Comparison of ENCODE assay signal across 1 cellular context in the genomic region with DNA sequence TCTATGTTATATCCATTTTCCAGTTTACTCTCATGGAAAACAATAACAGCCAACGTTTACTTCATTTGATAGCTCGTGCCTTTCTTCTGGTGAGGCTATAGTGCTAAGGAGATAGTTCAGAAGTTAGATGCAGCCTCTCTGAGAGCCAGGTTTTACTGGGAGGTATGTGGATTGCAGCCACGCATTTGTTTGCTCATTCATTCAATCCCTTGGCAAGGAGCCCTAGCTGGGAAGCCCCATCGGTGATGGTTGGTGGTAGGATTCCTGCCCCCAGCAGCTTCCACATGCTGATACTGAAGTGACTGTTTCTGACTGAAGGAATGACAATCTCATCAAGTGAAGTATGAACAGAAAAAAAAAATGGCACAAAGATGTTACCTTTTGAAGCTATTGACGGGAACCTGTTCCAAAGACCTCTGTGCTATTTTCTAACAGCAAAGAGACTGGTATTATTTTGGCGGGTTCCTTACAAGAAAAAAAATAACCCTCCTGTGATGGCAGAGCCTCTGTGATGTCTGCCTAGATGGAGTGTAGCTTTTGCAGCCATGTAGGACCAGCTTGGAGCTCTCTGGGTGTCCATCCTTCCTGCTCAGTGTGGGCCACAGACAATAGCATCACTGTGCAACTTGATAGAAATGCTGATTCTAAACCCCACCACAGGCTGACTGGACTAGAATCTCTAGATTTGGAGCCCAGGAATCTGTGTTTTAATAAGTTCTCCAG.
TF ChIP-seq lines count a peak whose summit lies in the region.

No MANE protein-coding gene starts in this region.

TF ChIP-seq in HepG2, 621 proteins besides CTCF, POLR2A, EP300 and RAD21:
- TF ChIP-seq ZNF616 (CRISPR knock-in tag; IDR thresholded peaks at IDR 0.05; ENCODE audit: low read depth), result no peak
- TF ChIP-seq ZNF543 (CRISPR knock-in tag; IDR thresholded peaks at IDR 0.05), result no peak
- TF ChIP-seq ZNF749 (CRISPR knock-in tag; IDR thresholded peaks at IDR 0.05; ENCODE audit: borderline replicate concordance), result no peak
- no peak for TF ChIP-seq STAG1 (CRISPR knock-in tag; IDR thresholded peaks at IDR 0.05)
- no peak for TF ChIP-seq NFRKB (IDR thresholded peaks at IDR 0.05)
- no peak for TF ChIP-seq ATF7 (IDR thresholded peaks at IDR 0.05)
- no peak for TF ChIP-seq ATF7 (CRISPR knock-in tag; IDR thresholded peaks at IDR 0.05)
- no peak for TF ChIP-seq RARG (CRISPR knock-in tag; IDR thresholded peaks at IDR 0.05; ENCODE audit: low read depth)
- no peak for TF ChIP-seq FOXC1 (CRISPR knock-in tag; IDR thresholded peaks at IDR 0.05; ENCODE audit: borderline replicate concordance)
- TF ChIP-seq MZF1 (CRISPR knock-in tag; IDR thresholded peaks at IDR 0.05; ENCODE audit: borderline replicate concordance), result no peak
- TF ChIP-seq SOX6 (IDR thresholded peaks at IDR 0.05), result no peak
- TF ChIP-seq SOX6 (CRISPR knock-in tag; IDR thresholded peaks at IDR 0.05), result no peak
- no peak for TF ChIP-seq NFATC3 (CRISPR knock-in tag; IDR thresholded peaks at IDR 0.05)
- no peak for TF ChIP-seq ZNF570 (CRISPR knock-in tag; IDR thresholded peaks at IDR 0.05; ENCODE audit: borderline replicate concordance)
- TF ChIP-seq MED1 (CRISPR knock-in tag; IDR thresholded peaks at IDR 0.05), result no peak
- no peak for TF ChIP-seq ZFP41 (CRISPR knock-in tag; IDR thresholded peaks at IDR 0.05; ENCODE audit: borderline replicate concordance)
- no peak for TF ChIP-seq ZNF564 (CRISPR knock-in tag; IDR thresholded peaks at IDR 0.05)
- no peak for TF ChIP-seq ATF7-NPFF (CRISPR knock-in tag; IDR thresholded peaks at IDR 0.05; ENCODE audit: low read depth)
- no peak for TF ChIP-seq MBD4 (IDR thresholded peaks at IDR 0.05; ENCODE audit: borderline replicate concordance, low read length)
- TF ChIP-seq TSC22D2 (CRISPR knock-in tag; IDR thresholded peaks at IDR 0.05; ENCODE audit: borderline replicate concordance), result no peak
